Comparison of ENCODE assay signal across 11 cellular contexts in genomic region chr17:2571523-2572303, GRCh38. TPM values are rescaled to one million over a fixed set of nuclear protein-coding genes. Genes with fewer than 3 reads are reported as not detected.
DNase-seq lines count a peak whose midpoint lies in the region; ATAC-seq, FAIRE-seq and TF ChIP-seq lines count a peak whose summit lies in the region.
"Had no signal": no experiment of that assay in that cellular context is flagged by ENCODE, and none has a peak within 500 bp of the region (broad histone marks: within the 10 kb centered on the region; RNA-seq: fewer than 3 reads in every experiment).

No MANE protein-coding gene starts in this region.

- H3K27ac ChIP-seq in A549 = no peak overlapping the region
- H3K27ac ChIP-seq: VCaP had no signal

- no peak for TF ChIP-seq EP300 in A549 (IDR thresholded peaks at IDR 0.05)

- H3K9me2 ChIP-seq in Loucy (replicated peaks; ENCODE audit: low read depth, low read length) = no peaks in the 10 kb centered on the region

- CTCF ChIA-PET in A549 (lab: Yijun Ruan, JAX) = interaction anchor here (0.7 kb wide), 1 partner anchor 1038 kb away, joined by 3 read pairs; no protein-coding TSS in a partner anchor

- no peaks in the 10 kb centered on the region for H4K20me1 ChIP-seq in Loucy (ENCODE audit: insufficient read depth, low read length, poor library complexity, severe bottlenecking)

- no peak for TF ChIP-seq POLR2A in A549 (IDR thresholded peaks at IDR 0.05; ENCODE audit: low read length)

- no peaks in the 10 kb centered on the region for H3K36me3 ChIP-seq in Loucy (ENCODE audit: insufficient read depth, low read length)

- POLR2A ChIA-PET in A549 (lab: Yijun Ruan, JAX) = no interaction called here

- H3K4me1 ChIP-seq in A549 (no peaks in the 10 kb centered on the region), Loucy (ENCODE audit: insufficient read depth, low read length, poor library complexity, severe bottlenecking) (no peaks in the 10 kb centered on the region)

- peak; percentile 79 for FAIRE-seq in A549 (lab: Jason Lieb, UNC)
- FAIRE-seq: astrocyte had no signal

- no peaks in the 10 kb centered on the region for H3K9me3 ChIP-seq in A549
- no peaks in the 10 kb centered on the region for H3K9me3 ChIP-seq in Loucy (ENCODE audit: insufficient read depth, low read depth, low read length)

- ATAC-seq in A549 (0 out of 6 replicates have a peak, but pooled peaks of 1 of the 2 experiments have one; percentile 28), GM18861 (IDR thresholded peaks at IDR 0.05; ENCODE audit: unreplicated experiment) (peak; percentile 85), HG02623 (IDR thresholded peaks at IDR 0.05; ENCODE audit: unreplicated experiment) (peak; percentile 83)

- H3K4me2 ChIP-seq in A549 (no peak overlapping the region), Loucy (ENCODE audit: low read depth, low read length, poor library complexity, severe bottlenecking) (no peak overlapping the region)

- no peaks in the 10 kb centered on the region for H3K79me2 ChIP-seq in Loucy (ENCODE audit: insufficient read depth, low read length)

- WGBS in A549 (ENCODE audit: missing lambda C conversion rate) = 27% methylated on average over 4 of the region's 4 CpGs

- no peak overlapping the region for H3K9ac ChIP-seq in Loucy (ENCODE audit: low read depth, low read length, poor library complexity, severe bottlenecking)

- no peaks in the 10 kb centered on the region for H3K27me3 ChIP-seq in Loucy (ENCODE audit: insufficient read depth, low read length, poor library complexity, severe bottlenecking)

- H3F3A ChIP-seq in Loucy (ENCODE audit: low read depth) = no peaks in the 10 kb centered on the region

- 0 out of 2 replicates have a peak overlapping the region, but pooled peaks have one; percentile 26 for H2AFZ ChIP-seq in Loucy (ENCODE audit: low read length)

- DNase-seq in A549 (ENCODE audit: low read depth in 1 of 2, low spot score in 1 of 2) = no peak
- no peak for DNase-seq in stimulated activated CD8-positive, alpha-beta memory T cell treated with anti-CD3 and anti-CD28 coated beads, Interleukin-4, amount 100 ng/mL, for 48 hours
- DNase-seq in DMS114 treated with DMSO at 0.1 percent for 48 hours (lab: John Stamatoyannopoulos, UW; ENCODE audit: unreplicated experiment) = no peak
- DNase-seq in kidney glomerular epithelial cell (lab: John Stamatoyannopoulos, UW) = no peak
- DNase-seq in NCI-H1694 treated with DMSO at 0.1 percent for 48 hours (lab: John Stamatoyannopoulos, UW) = no peak
- DNase-seq: NK-92 treated with Interleukin-12 subunit alpha and Interleukin-12 subunit beta, amount 100 ng/mL, for 24 hours had no signal

- no peak for TF ChIP-seq CTCF in A549 (IDR thresholded peaks at IDR 0.05)
- TF ChIP-seq CTCF in Loucy (conservative IDR thresholded peaks at IDR 0.05; ENCODE audit: low read length) = no peak

- H3K4me3 ChIP-seq in A549 (no peak overlapping the region), Loucy (ENCODE audit: low read length, poor library complexity, severe bottlenecking) (no peak overlapping the region)

- TF ChIP-seq RAD21 in A549 (conservative IDR thresholded peaks at IDR 0.05 in 1 of 2, IDR thresholded peaks at IDR 0.05 in 1 of 2) = no peak

TF ChIP-seq in A549, 52 proteins besides CTCF, POLR2A, EP300 and RAD21:
- no peak for TF ChIP-seq FOSL2 (IDR thresholded peaks at IDR 0.05)
- TF ChIP-seq FOSL2 (CRISPR knock-in tag; IDR thresholded peaks at IDR 0.05) = no peak
- no peak for TF ChIP-seq MAFK (IDR thresholded peaks at IDR 0.05; ENCODE audit: partially characterized antibody)
- no peak for TF ChIP-seq JUN (IDR thresholded peaks at IDR 0.05)
- TF ChIP-seq PBX3 (IDR thresholded peaks at IDR 0.05) = no peak
- TF ChIP-seq SMC3 (IDR thresholded peaks at IDR 0.05) = no peak
- TF ChIP-seq HOXB13 (CRISPR knock-in tag; IDR thresholded peaks at IDR 0.05; ENCODE audit: low read depth) = no peak
- no peak for TF ChIP-seq ZC3H11A (IDR thresholded peaks at IDR 0.05)
- TF ChIP-seq ESRRA (IDR thresholded peaks at IDR 0.05; ENCODE audit: borderline replicate concordance, low read length) = no peak
- no peak for TF ChIP-seq NPAS2 (CRISPR knock-in tag; IDR thresholded peaks at IDR 0.05; ENCODE audit: borderline replicate concordance)
- TF ChIP-seq SREBF2 (IDR thresholded peaks at IDR 0.05) = no peak
- no peak for TF ChIP-seq FOXS1 (CRISPR knock-in tag; IDR thresholded peaks at IDR 0.05)
- TF ChIP-seq FOSB (CRISPR knock-in tag; IDR thresholded peaks at IDR 0.05) = no peak
- TF ChIP-seq BCL3 (IDR thresholded peaks at IDR 0.05) = no peak
- no peak for TF ChIP-seq JUNB (IDR thresholded peaks at IDR 0.05)
- no peak for TF ChIP-seq EHMT2 (IDR thresholded peaks at IDR 0.05; ENCODE audit: low read depth)
- no peak for TF ChIP-seq RARB (CRISPR knock-in tag; IDR thresholded peaks at IDR 0.05)
- TF ChIP-seq RCOR1 (IDR thresholded peaks at IDR 0.05; ENCODE audit: low read depth, low read length) = no peak
- no peak for TF ChIP-seq CBX8 (IDR thresholded peaks at IDR 0.05)
- no peak for TF ChIP-seq RFX5 (IDR thresholded peaks at IDR 0.05)

RNA-seq across cellular contexts. Expression of gene PAFAH1B1, which starts 21.7 kb away (rescaled TPM):
- polyA plus RNA-seq in A549 (2011; rRNA removed) (197 and 204 TPM in 2 replicates), A549 (2017; fragmentation: RNase III; extraction: RNeasy Plus Mini Kit Qiagen cat#74134 plus additional on column Dnase treatment) (122 to 132 TPM (median 125 TPM) in 3 replicates)
- polyA plus RNA-seq in A549 (2012; cell fraction: cytosol; rRNA removed) = 54.8 and 59.1 TPM in 2 replicates
- polyA plus RNA-seq in A549 (2012; cell fraction: nucleus; rRNA removed) = 30.9 and 49.5 TPM in 2 replicates
- polyA minus RNA-seq in A549 (2011; rRNA and poly(A)+ RNA removed) = 161 and 170 TPM in 2 replicates
